ENCODE assay signal across 1 cellular context in genomic region chr19:18865973-18866799, GRCh38.
TF ChIP-seq lines count a peak whose summit lies in the region.

No MANE protein-coding gene starts in this region.

TF ChIP-seq in SK-N-SH, 30 proteins besides CTCF, POLR2A, EP300 and RAD21 (continued from another document):
- TF ChIP-seq, protein P1, sequence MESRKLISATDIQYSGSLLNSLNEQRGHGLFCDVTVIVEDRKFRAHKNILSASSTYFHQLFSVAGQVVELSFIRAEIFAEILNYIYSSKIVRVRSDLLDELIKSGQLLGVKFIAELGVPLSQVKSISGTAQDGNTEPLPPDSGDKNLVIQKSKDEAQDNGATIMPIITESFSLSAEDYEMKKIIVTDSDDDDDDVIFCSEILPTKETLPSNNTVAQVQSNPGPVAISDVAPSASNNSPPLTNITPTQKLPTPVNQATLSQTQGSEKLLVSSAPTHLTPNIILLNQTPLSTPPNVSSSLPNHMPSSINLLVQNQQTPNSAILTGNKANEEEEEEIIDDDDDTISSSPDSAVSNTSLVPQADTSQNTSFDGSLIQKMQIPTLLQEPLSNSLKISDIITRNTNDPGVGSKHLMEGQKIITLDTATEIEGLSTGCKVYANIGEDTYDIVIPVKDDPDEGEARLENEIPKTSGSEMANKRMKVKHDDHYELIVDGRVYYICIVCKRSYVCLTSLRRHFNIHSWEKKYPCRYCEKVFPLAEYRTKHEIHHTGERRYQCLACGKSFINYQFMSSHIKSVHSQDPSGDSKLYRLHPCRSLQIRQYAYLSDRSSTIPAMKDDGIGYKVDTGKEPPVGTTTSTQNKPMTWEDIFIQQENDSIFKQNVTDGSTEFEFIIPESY (IDR thresholded peaks at IDR 0.05; ENCODE audit: borderline replicate concordance, low read depth) = no peak
- TF ChIP-seq FOSL2 (IDR thresholded peaks at IDR 0.05; ENCODE audit: borderline replicate concordance, low read depth) (no peak), NFIC (IDR thresholded peaks at IDR 0.05; ENCODE audit: borderline replicate concordance) (no peak), RCOR1 (IDR thresholded peaks at IDR 0.05; ENCODE audit: low read length) (no peak), MAX (IDR thresholded peaks at IDR 0.05; ENCODE audit: low read depth) (0 out of 2 replicates have a peak, but pooled peaks have one; percentile 36), TEAD4 (IDR thresholded peaks at IDR 0.05; ENCODE audit: borderline replicate concordance, insufficient read depth) (no peak), ELF1 (IDR thresholded peaks at IDR 0.05) (0 out of 2 replicates have a peak, but pooled peaks have one; percentile 10), SMC3 (IDR thresholded peaks at IDR 0.05; ENCODE audit: low read depth, low read length) (peak; percentile 80)
TF ChIP-seq in SK-N-SH: peak in this region for 4.
